29 cellular contexts compared by ENCODE assay signal in the genomic region with DNA sequence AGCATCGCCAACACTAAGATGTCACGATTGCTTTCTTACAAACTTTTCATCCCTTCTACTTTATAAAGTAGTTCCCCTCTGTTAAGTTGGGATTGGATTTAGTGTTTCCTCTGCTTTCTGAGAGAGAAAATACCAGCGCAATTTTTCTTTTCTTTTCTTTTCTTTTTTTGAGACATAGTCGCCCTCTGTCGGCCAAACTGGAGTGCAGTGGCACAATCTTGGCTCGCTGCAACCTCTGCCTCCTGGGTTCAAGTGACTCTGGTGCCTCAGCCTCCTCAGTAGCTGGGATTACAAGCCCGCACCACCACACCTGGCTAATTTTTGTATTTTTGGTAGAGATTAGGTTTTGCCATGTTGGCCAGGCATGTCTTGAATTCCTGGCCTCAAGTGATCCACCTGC. TPM values are rescaled to one million over a fixed set of nuclear protein-coding genes. Genes with fewer than 3 reads are reported as not detected.
DNase-seq lines count a peak whose midpoint lies in the region; ATAC-seq and TF ChIP-seq lines count a peak whose summit lies in the region.
"Had no signal": no experiment of that assay in that cellular context is flagged by ENCODE, and none has a peak within 500 bp of the region (broad histone marks: within the 10 kb centered on the region; RNA-seq: fewer than 3 reads in every experiment).

No MANE protein-coding gene starts in this region.

- no peak overlapping the region for H4K8ac ChIP-seq in H9 (replicated peaks; ENCODE audit: insufficient read length, low read depth, low read length)

- H3K4me3 ChIP-seq in SU-DHL-6 (ENCODE audit: insufficient read depth, low read length, poor library complexity, severe bottlenecking) (no peak overlapping the region), WERI-Rb-1 (ENCODE audit: low read depth, low read length) (no peak overlapping the region)
- H3K4me3 ChIP-seq: esophagus muscularis mucosa, gastrocnemius medialis, hepatocyte, skin epidermis, stomach, thyroid gland had no signal

- H2AFZ ChIP-seq in H9 (ENCODE audit: low read length) (no peak overlapping the region), SU-DHL-6 (ENCODE audit: low read depth, low read length, severe bottlenecking) (no peak overlapping the region)
- H2AFZ ChIP-seq: hepatocyte had no signal

- no CpG with 5 or more reads among the region's 7 CpGs for WGBS in H9 (ENCODE audit: extremely low coverage, insufficient read length, low lambda C conversion rate)

- no peaks in the 10 kb centered on the region for H3K27me3 Mint-ChIP-seq in H9 (ENCODE audit: low read depth)
- H3K27me3 Mint-ChIP-seq in glutamatergic neuron (ENCODE audit: unreplicated experiment), result no peaks in the 10 kb centered on the region
- H3K27me3 Mint-ChIP-seq: activated CD4-positive, alpha-beta memory T cell treated with anti-CD3 and anti-CD28 coated beads, Interleukin-2, amount 10 ng/mL, durations not matched to agents 7 days and 5 days; activated naive CD8-positive, alpha-beta T cell; CD8-positive, alpha-beta memory T cell; naive thymus-derived CD4-positive, alpha-beta T cell had no signal

- H2BK12ac ChIP-seq in H9 (ENCODE audit: insufficient read length, low read depth, low read length), result no peak overlapping the region

- H3K27ac Mint-ChIP-seq in H9 (no peak overlapping the region), glutamatergic neuron (ENCODE audit: unreplicated experiment) (no peak overlapping the region)
- H3K27ac Mint-ChIP-seq: activated CD4-positive, alpha-beta memory T cell treated with anti-CD3 and anti-CD28 coated beads, Interleukin-2, amount 10 ng/mL, durations not matched to agents 7 days and 5 days; activated naive CD8-positive, alpha-beta T cell had no signal

- H3K18ac ChIP-seq in H9 (ENCODE audit: insufficient read length, low read depth, low read length), result no peak overlapping the region

- peaks cover 12% of the 10 kb centered on the region; the same call in 1 of the 2 replicates for H3F3A ChIP-seq in SU-DHL-6 (ENCODE audit: insufficient read depth)

- H3K9me3 ChIP-seq in H9 (ENCODE audit: control insufficient read depth, low read depth, low read length) (no peaks in the 10 kb centered on the region), SU-DHL-6 (ENCODE audit: insufficient read depth, low read length) (no peaks in the 10 kb centered on the region), WERI-Rb-1 (ENCODE audit: severe bottlenecking) (no peaks in the 10 kb centered on the region)
- H3K9me3 ChIP-seq: esophagus muscularis mucosa, gastrocnemius medialis, stomach, thyroid gland had no signal

- no peak for DNase-seq in H9
- DNase-seq in glutamatergic neuron, result no peak
- DNase-seq in iPS-NIHi11 (ENCODE audit: low spot score), result no peak
- DNase-seq in WERI-Rb-1, result no peak
- DNase-seq: activated CD4-positive, alpha-beta memory T cell treated with anti-CD3 and anti-CD28 coated beads, Interleukin-2, amount 10 ng/mL, durations not matched to agents 7 days and 5 days; activated CD4-positive, alpha-beta T cell treated with anti-CD3 and anti-CD28 coated beads for 1 hour; anterior cingulate cortex; CD8-positive, alpha-beta memory T cell; DMS153; effector memory CD4-positive, alpha-beta T cell; gastrocnemius medialis; Karpas-422; naive thymus-derived CD4-positive, alpha-beta T cell; NCI-H1092; NCI-H187 treated with DMSO at 0.1 percent for 48 hours; NCI-H2171 treated with DMSO at 0.1 percent for 48 hours; NCI-H524 treated with DMSO at 0.1 percent for 48 hours; stimulated activated CD8-positive, alpha-beta memory T cell treated with anti-CD3 and anti-CD28 coated beads, Interleukin-4, amount 100 ng/mL, for 48 hours; stomach; thyroid gland had no signal

- H3K4me1 Mint-ChIP-seq in H9 (peaks cover 3% of the 10 kb centered on the region in 2 experiments; a peak in 2 of 4 replicates), glutamatergic neuron (ENCODE audit: low read depth, unreplicated experiment) (peaks cover 3% of the 10 kb centered on the region)

- no peak overlapping the region for H2BK120ac ChIP-seq in H9 (ENCODE audit: low read depth, low read length, poor library complexity, severe bottlenecking)

- H3K4me3 Mint-ChIP-seq in H9, result no peak overlapping the region
- H3K4me3 Mint-ChIP-seq in glutamatergic neuron (ENCODE audit: unreplicated experiment), result no peak overlapping the region
- H3K4me3 Mint-ChIP-seq: activated CD4-positive, alpha-beta memory T cell treated with anti-CD3 and anti-CD28 coated beads, Interleukin-2, amount 10 ng/mL, durations not matched to agents 7 days and 5 days; activated naive CD8-positive, alpha-beta T cell had no signal

- H3K4ac ChIP-seq in H9 (ENCODE audit: low read depth, low read length), result no peak overlapping the region

- no peak overlapping the region for H3K9ac ChIP-seq in H9 (ENCODE audit: extremely low read depth, insufficient read length, low read length)
- no peak overlapping the region for H3K9ac ChIP-seq in SU-DHL-6 (ENCODE audit: low read length)

- H4K20me1 ChIP-seq in H9 (ENCODE audit: control insufficient read depth, insufficient read depth, insufficient read length) (no peaks in the 10 kb centered on the region), SU-DHL-6 (ENCODE audit: low read depth, low read length) (peaks cover 53% of the 10 kb centered on the region)

- H3K36me3 Mint-ChIP-seq in H9 (ENCODE audit: insufficient read depth in 1 of 3, low read depth in 3 of 3) (peaks cover 0 to 9% (median 4%) of the 10 kb centered on the region in 3 experiments; a peak in 5 of 7 replicates), glutamatergic neuron (ENCODE audit: unreplicated experiment) (peaks cover 4% of the 10 kb centered on the region)

- H3K27me3 ChIP-seq in H9 (ENCODE audit: insufficient read depth, low read length), result no peaks in the 10 kb centered on the region
- H3K27me3 ChIP-seq in SU-DHL-6 (ENCODE audit: low read length), result no peaks in the 10 kb centered on the region
- no peaks in the 10 kb centered on the region for H3K27me3 ChIP-seq in WERI-Rb-1 (ENCODE audit: insufficient read depth, low read depth, severe bottlenecking)
- H3K27me3 ChIP-seq: esophagus muscularis mucosa, gastrocnemius medialis, hepatocyte, stomach, thyroid gland had no signal

- no peak overlapping the region for H3K56ac ChIP-seq in H9 (ENCODE audit: insufficient read length, low read depth, low read length)

- no peaks in the 10 kb centered on the region for H3K23me2 ChIP-seq in H9 (ENCODE audit: insufficient read length, low read depth, low read length, poor library complexity, severe bottlenecking)

- no peak overlapping the region for H2BK15ac ChIP-seq in H9 (ENCODE audit: low read depth, low read length)

- H3K79me2 ChIP-seq in H9 (ENCODE audit: insufficient read depth, low read length) (peaks cover 23% of the 10 kb centered on the region; the same call in 1 of the 2 replicates), SU-DHL-6 (ENCODE audit: insufficient read depth, low read length) (peaks cover 100% of the 10 kb centered on the region)

- no peak overlapping the region for H2BK5ac ChIP-seq in H9 (ENCODE audit: insufficient read length, low read length)

- H3T11ph ChIP-seq in H9 (ENCODE audit: low read length), result no peak overlapping the region

- no peaks in the 10 kb centered on the region for H3K9me2 ChIP-seq in SU-DHL-6 (replicated peaks; ENCODE audit: insufficient read depth, low read length)

- H3K9me3 Mint-ChIP-seq in H9 (peaks cover 0 to 4% of the 10 kb centered on the region in 2 experiments; a peak in 1 of 5 replicates), glutamatergic neuron (ENCODE audit: unreplicated experiment) (no peaks in the 10 kb centered on the region)
- H3K9me3 Mint-ChIP-seq: activated CD4-positive, alpha-beta memory T cell treated with anti-CD3 and anti-CD28 coated beads, Interleukin-2, amount 10 ng/mL, durations not matched to agents 7 days and 5 days; CD8-positive, alpha-beta memory T cell had no signal

- ATAC-seq in GM19463 (IDR thresholded peaks at IDR 0.05; ENCODE audit: unreplicated experiment), result no peak
- no peak for ATAC-seq in HG03460 (IDR thresholded peaks at IDR 0.05; ENCODE audit: unreplicated experiment)
- ATAC-seq: gastrocnemius medialis; left lobe of liver; naive thymus-derived CD4-positive, alpha-beta T cell had no signal

- peaks cover 4% of the 10 kb centered on the region; the same call in 1 of the 2 replicates for H3K36me3 ChIP-seq in SU-DHL-6 (ENCODE audit: low read length)
- no peaks in the 10 kb centered on the region for H3K36me3 ChIP-seq in WERI-Rb-1
- H3K36me3 ChIP-seq: esophagus muscularis mucosa, gastrocnemius medialis, stomach, thyroid gland had no signal

- H2BK20ac ChIP-seq in H9 (ENCODE audit: low read depth, low read length, poor library complexity, severe bottlenecking), result no peak overlapping the region

- no peak overlapping the region for H4K5ac ChIP-seq in H9 (ENCODE audit: insufficient read length, low read depth, low read length)

- H2AK5ac ChIP-seq in H9 (ENCODE audit: insufficient read length, low read length), result no peak overlapping the region

- H3K4me1 ChIP-seq in H9 (ENCODE audit: insufficient read depth, low read length), result no peaks in the 10 kb centered on the region

- H4K91ac ChIP-seq in H9 (ENCODE audit: insufficient read length, low read depth, low read length), result no peak overlapping the region

- H3K14ac ChIP-seq in H9 (ENCODE audit: insufficient read depth, low read length), result no peak overlapping the region

- peaks cover 6% of the 10 kb centered on the region for H3K79me1 ChIP-seq in H9 (ENCODE audit: insufficient read depth, low read depth, low read length, poor library complexity, severe bottlenecking)

- H3K4me2 ChIP-seq in H9 (ENCODE audit: insufficient read depth, insufficient read length, low read length) (no peak overlapping the region), SU-DHL-6 (ENCODE audit: low read depth, low read length, poor library complexity, severe bottlenecking) (no peak overlapping the region)
- H3K4me2 ChIP-seq: hepatocyte had no signal

- H3K27ac ChIP-seq in 22Rv1 (no peak overlapping the region), H9 (ENCODE audit: insufficient read length, low read depth, low read length) (no peak overlapping the region), SU-DHL-6 (ENCODE audit: low read depth, low read length) (no peak overlapping the region), WERI-Rb-1 (no peak overlapping the region)
- H3K27ac ChIP-seq: esophagus muscularis mucosa, gastrocnemius medialis, hepatocyte, stomach, thyroid gland had no signal

- H3K23ac ChIP-seq in H9 (ENCODE audit: insufficient read length, low read depth, low read length), result no peak overlapping the region

- TF ChIP-seq CTCF in 22Rv1 (IDR thresholded peaks at IDR 0.05) (peak; percentile 43), H9 (conservative IDR thresholded peaks at IDR 0.05) (peak; percentile 65), SU-DHL-6 (IDR thresholded peaks at IDR 0.05; ENCODE audit: insufficient read depth, low read length, poor library complexity, severe bottlenecking) (peak; percentile 76), glutamatergic neuron (IDR thresholded peaks at IDR 0.05; ENCODE audit: partially characterized antibody, unreplicated experiment) (peak; percentile 18), WERI-Rb-1 (IDR thresholded peaks at IDR 0.05; ENCODE audit: low read depth, low read length) (no peak)

RNA-seq across cellular contexts. Expression of a gene that starts 9.0 kb away (rescaled TPM):
- total RNA-seq in H9 (2021), result 32.3 and 36.2 TPM in 2 replicates
- 44.6 TPM for total RNA-seq in glutamatergic neuron (ENCODE audit: unreplicated experiment)

RNA-seq across cellular contexts. Expression of a gene that starts 9.2 kb away (rescaled TPM):
- 30.9 and 32.4 TPM in 2 replicates for total RNA-seq in H9 (2021)
- 10.2 TPM for total RNA-seq in glutamatergic neuron (ENCODE audit: unreplicated experiment)
